ENCODE assay signal across 1 cellular context in the genomic region with DNA sequence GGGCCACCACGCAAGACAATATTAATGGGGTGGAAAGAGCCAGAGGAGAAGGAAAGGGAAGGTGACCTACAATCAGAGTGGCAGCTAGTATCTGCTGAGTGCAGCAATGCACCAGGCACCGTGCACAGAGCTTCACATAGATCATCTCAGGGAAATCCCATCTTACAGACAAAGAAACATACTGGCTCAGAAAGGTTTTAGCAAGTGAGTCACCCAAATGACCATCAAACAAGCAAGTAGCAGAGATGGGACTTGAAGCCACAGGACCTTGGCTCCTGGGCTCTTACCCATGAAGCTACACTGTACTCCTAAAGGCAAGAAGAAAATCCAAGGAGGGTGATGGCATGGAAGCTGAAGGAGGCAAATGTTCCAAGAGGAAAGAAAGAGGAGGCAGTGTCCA.
TF ChIP-seq lines count a peak whose summit lies in the region.

No MANE protein-coding gene starts in this region.

TF ChIP-seq in GM23338, 12 proteins besides CTCF, POLR2A, EP300 and RAD21 (continued from another document):
- TF ChIP-seq, protein P1, sequence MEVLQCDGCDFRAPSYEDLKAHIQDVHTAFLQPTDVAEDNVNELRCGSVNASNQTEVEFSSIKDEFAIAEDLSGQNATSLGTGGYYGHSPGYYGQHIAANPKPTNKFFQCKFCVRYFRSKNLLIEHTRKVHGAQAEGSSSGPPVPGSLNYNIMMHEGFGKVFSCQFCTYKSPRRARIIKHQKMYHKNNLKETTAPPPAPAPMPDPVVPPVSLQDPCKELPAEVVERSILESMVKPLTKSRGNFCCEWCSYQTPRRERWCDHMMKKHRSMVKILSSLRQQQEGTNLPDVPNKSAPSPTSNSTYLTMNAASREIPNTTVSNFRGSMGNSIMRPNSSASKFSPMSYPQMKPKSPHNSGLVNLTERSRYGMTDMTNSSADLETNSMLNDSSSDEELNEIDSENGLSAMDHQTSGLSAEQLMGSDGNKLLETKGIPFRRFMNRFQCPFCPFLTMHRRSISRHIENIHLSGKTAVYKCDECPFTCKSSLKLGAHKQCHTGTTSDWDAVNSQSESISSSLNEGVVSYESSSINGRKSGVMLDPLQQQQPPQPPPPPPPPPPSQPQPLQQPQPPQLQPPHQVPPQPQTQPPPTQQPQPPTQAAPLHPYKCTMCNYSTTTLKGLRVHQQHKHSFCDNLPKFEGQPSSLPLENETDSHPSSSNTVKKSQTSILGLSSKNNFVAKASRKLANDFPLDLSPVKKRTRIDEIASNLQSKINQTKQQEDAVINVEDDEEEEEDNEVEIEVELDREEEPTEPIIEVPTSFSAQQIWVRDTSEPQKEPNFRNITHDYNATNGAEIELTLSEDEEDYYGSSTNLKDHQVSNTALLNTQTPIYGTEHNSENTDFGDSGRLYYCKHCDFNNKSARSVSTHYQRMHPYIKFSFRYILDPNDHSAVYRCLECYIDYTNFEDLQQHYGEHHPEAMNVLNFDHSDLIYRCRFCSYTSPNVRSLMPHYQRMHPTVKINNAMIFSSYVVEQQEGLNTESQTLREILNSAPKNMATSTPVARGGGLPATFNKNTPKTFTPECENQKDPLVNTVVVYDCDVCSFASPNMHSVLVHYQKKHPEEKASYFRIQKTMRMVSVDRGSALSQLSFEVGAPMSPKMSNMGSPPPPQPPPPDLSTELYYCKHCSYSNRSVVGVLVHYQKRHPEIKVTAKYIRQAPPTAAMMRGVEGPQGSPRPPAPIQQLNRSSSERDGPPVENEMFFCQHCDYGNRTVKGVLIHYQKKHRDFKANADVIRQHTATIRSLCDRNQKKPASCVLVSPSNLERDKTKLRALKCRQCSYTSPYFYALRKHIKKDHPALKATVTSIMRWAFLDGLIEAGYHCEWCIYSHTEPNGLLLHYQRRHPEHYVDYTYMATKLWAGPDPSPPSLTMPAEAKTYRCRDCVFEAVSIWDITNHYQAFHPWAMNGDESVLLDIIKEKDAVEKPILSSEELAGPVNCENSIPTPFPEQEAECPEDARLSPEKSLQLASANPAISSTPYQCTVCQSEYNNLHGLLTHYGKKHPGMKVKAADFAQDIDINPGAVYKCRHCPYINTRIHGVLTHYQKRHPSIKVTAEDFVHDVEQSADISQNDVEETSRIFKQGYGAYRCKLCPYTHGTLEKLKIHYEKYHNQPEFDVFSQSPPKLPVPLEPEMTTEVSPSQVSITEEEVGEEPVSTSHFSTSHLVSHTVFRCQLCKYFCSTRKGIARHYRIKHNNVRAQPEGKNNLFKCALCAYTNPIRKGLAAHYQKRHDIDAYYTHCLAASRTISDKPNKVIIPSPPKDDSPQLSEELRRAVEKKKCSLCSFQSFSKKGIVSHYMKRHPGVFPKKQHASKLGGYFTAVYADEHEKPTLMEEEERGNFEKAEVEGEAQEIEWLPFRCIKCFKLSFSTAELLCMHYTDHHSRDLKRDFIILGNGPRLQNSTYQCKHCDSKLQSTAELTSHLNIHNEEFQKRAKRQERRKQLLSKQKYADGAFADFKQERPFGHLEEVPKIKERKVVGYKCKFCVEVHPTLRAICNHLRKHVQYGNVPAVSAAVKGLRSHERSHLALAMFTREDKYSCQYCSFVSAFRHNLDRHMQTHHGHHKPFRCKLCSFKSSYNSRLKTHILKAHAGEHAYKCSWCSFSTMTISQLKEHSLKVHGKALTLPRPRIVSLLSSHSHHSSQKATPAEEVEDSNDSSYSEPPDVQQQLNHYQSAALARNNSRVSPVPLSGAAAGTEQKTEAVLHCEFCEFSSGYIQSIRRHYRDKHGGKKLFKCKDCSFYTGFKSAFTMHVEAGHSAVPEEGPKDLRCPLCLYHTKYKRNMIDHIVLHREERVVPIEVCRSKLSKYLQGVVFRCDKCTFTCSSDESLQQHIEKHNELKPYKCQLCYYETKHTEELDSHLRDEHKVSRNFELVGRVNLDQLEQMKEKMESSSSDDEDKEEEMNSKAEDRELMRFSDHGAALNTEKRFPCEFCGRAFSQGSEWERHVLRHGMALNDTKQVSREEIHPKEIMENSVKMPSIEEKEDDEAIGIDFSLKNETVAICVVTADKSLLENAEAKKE (CRISPR knock-in tag; IDR thresholded peaks at IDR 0.05), result no peak
- TF ChIP-seq STAT1 (IDR thresholded peaks at IDR 0.05; ENCODE audit: unreplicated experiment) (no peak), CREB1 (CRISPR knock-in tag; IDR thresholded peaks at IDR 0.05; ENCODE audit: low read depth) (no peak), EZH2 (IDR thresholded peaks at IDR 0.05; ENCODE audit: low read depth, unreplicated experiment) (no peak), EZH2phosphoT487 (IDR thresholded peaks at IDR 0.05; ENCODE audit: unreplicated experiment) (no peak)
- TF ChIP-seq, protein P2, sequence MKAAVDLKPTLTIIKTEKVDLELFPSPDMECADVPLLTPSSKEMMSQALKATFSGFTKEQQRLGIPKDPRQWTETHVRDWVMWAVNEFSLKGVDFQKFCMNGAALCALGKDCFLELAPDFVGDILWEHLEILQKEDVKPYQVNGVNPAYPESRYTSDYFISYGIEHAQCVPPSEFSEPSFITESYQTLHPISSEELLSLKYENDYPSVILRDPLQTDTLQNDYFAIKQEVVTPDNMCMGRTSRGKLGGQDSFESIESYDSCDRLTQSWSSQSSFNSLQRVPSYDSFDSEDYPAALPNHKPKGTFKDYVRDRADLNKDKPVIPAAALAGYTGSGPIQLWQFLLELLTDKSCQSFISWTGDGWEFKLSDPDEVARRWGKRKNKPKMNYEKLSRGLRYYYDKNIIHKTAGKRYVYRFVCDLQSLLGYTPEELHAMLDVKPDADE (IDR thresholded peaks at IDR 0.05), result no peak
